In the genomic region with DNA sequence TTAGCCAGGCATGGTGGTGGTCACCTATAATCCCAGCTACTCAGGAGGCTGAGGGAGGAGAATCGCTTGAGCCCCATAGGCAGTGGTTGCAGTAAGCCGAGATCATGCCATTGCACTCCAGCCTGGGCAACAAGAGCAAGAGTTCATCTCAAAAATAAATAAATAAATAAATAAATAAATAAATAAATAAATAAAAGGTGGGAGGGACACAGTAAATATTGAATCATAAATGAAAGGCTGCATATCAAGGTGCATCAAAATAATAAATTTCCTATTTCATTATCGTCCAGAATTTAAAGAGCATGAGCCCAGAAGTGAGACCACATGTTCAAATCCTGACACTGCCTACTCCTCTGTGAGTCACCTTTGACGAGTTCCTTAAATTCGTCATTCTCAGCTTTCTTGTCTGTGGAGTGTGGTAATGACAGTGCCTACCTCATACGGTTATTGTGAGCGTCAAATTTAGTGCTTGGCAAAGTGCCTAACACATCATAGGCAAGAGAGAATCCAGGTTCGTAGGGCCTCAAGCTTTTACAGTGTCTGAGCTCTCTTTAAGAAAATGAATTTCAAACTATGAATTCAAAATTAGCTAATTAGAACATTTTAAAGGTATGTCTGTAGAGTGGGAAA, we compare ENCODE assay signal across 2 cellular contexts.
TF ChIP-seq lines count a peak whose summit lies in the region.

No MANE protein-coding gene starts in this region.

TF ChIP-seq in A549, 52 proteins besides CTCF, POLR2A, EP300 and RAD21 (continued from another document):
- TF ChIP-seq, protein P1, sequence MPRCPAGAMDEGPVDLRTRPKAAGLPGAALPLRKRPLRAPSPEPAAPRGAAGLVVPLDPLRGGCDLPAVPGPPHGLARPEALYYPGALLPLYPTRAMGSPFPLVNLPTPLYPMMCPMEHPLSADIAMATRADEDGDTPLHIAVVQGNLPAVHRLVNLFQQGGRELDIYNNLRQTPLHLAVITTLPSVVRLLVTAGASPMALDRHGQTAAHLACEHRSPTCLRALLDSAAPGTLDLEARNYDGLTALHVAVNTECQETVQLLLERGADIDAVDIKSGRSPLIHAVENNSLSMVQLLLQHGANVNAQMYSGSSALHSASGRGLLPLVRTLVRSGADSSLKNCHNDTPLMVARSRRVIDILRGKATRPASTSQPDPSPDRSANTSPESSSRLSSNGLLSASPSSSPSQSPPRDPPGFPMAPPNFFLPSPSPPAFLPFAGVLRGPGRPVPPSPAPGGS (IDR thresholded peaks at IDR 0.05) = no peak
- TF ChIP-seq FOSL2 (IDR thresholded peaks at IDR 0.05) (peak; percentile 55; the same call in 1 of the 2 replicates), FOSL2 (CRISPR knock-in tag; IDR thresholded peaks at IDR 0.05) (peak; percentile 89), ZC3H11A (IDR thresholded peaks at IDR 0.05) (peak; percentile 99), CHD2 (IDR thresholded peaks at IDR 0.05; ENCODE audit: low read length, partially characterized antibody) (no peak), RNF2 (IDR thresholded peaks at IDR 0.05; ENCODE audit: borderline replicate concordance, low read depth) (no peak)

TF ChIP-seq in HCT116, 20 proteins besides CTCF, POLR2A, EP300 and RAD21 (continued from another document):
- peak; percentile 58 for TF ChIP-seq FOSL1 (IDR thresholded peaks at IDR 0.05; ENCODE audit: low read depth)
- no peak for TF ChIP-seq EZH2 (IDR thresholded peaks at IDR 0.05)
- TF ChIP-seq CBX3 (IDR thresholded peaks at IDR 0.05; ENCODE audit: low read depth) = peak; percentile 13; the same call in 1 of the 2 replicates
- no peak for TF ChIP-seq ZNF274 (IDR thresholded peaks at IDR 0.05; ENCODE audit: low read depth, low read length)
- TF ChIP-seq SP1 (IDR thresholded peaks at IDR 0.05; ENCODE audit: low read depth) = no peak; the same call in 1 of the 2 replicates
- TF ChIP-seq EZH2phosphoT487 (IDR thresholded peaks at IDR 0.05; ENCODE audit: borderline replicate concordance) = no peak
- TF ChIP-seq YY1 (IDR thresholded peaks at IDR 0.05; ENCODE audit: extremely low read depth, insufficient replicate concordance, low read depth, low read length) = no peak
- TF ChIP-seq, protein P2, sequence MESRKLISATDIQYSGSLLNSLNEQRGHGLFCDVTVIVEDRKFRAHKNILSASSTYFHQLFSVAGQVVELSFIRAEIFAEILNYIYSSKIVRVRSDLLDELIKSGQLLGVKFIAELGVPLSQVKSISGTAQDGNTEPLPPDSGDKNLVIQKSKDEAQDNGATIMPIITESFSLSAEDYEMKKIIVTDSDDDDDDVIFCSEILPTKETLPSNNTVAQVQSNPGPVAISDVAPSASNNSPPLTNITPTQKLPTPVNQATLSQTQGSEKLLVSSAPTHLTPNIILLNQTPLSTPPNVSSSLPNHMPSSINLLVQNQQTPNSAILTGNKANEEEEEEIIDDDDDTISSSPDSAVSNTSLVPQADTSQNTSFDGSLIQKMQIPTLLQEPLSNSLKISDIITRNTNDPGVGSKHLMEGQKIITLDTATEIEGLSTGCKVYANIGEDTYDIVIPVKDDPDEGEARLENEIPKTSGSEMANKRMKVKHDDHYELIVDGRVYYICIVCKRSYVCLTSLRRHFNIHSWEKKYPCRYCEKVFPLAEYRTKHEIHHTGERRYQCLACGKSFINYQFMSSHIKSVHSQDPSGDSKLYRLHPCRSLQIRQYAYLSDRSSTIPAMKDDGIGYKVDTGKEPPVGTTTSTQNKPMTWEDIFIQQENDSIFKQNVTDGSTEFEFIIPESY (IDR thresholded peaks at IDR 0.05; ENCODE audit: extremely low read depth, insufficient replicate concordance, low read length) = no peak
- TF ChIP-seq JUND (IDR thresholded peaks at IDR 0.05) = peak; percentile 52; the same call in 1 of the 2 replicates
TF ChIP-seq in HCT116: peak in this region for 7.
